ENCODE assay signal across 1 cellular context in genomic region chr13:36766295-36766694, GRCh38.
TF ChIP-seq lines count a peak whose summit lies in the region.

No MANE protein-coding gene starts in this region.

TF ChIP-seq in GM23338, 12 proteins besides CTCF, POLR2A, EP300 and RAD21 (continued from another document):
- TF ChIP-seq CREB1 (CRISPR knock-in tag; IDR thresholded peaks at IDR 0.05; ENCODE audit: low read depth) (no peak), STAT1 (IDR thresholded peaks at IDR 0.05; ENCODE audit: unreplicated experiment) (no peak), POLR2AphosphoS5 (IDR thresholded peaks at IDR 0.05; ENCODE audit: low read depth) (no peak), ZNF331 (CRISPR knock-in tag; IDR thresholded peaks at IDR 0.05; ENCODE audit: low read depth) (no peak), EZH2phosphoT487 (IDR thresholded peaks at IDR 0.05; ENCODE audit: unreplicated experiment) (no peak), ZNF114 (CRISPR knock-in tag; IDR thresholded peaks at IDR 0.05) (no peak), REST (IDR thresholded peaks at IDR 0.05; ENCODE audit: unreplicated experiment) (no peak), NANOG (IDR thresholded peaks at IDR 0.05; ENCODE audit: borderline replicate concordance) (no peak), EZH2 (IDR thresholded peaks at IDR 0.05; ENCODE audit: low read depth, unreplicated experiment) (no peak), JUNB (IDR thresholded peaks at IDR 0.05; ENCODE audit: unreplicated experiment) (no peak)
- TF ChIP-seq, protein P1, sequence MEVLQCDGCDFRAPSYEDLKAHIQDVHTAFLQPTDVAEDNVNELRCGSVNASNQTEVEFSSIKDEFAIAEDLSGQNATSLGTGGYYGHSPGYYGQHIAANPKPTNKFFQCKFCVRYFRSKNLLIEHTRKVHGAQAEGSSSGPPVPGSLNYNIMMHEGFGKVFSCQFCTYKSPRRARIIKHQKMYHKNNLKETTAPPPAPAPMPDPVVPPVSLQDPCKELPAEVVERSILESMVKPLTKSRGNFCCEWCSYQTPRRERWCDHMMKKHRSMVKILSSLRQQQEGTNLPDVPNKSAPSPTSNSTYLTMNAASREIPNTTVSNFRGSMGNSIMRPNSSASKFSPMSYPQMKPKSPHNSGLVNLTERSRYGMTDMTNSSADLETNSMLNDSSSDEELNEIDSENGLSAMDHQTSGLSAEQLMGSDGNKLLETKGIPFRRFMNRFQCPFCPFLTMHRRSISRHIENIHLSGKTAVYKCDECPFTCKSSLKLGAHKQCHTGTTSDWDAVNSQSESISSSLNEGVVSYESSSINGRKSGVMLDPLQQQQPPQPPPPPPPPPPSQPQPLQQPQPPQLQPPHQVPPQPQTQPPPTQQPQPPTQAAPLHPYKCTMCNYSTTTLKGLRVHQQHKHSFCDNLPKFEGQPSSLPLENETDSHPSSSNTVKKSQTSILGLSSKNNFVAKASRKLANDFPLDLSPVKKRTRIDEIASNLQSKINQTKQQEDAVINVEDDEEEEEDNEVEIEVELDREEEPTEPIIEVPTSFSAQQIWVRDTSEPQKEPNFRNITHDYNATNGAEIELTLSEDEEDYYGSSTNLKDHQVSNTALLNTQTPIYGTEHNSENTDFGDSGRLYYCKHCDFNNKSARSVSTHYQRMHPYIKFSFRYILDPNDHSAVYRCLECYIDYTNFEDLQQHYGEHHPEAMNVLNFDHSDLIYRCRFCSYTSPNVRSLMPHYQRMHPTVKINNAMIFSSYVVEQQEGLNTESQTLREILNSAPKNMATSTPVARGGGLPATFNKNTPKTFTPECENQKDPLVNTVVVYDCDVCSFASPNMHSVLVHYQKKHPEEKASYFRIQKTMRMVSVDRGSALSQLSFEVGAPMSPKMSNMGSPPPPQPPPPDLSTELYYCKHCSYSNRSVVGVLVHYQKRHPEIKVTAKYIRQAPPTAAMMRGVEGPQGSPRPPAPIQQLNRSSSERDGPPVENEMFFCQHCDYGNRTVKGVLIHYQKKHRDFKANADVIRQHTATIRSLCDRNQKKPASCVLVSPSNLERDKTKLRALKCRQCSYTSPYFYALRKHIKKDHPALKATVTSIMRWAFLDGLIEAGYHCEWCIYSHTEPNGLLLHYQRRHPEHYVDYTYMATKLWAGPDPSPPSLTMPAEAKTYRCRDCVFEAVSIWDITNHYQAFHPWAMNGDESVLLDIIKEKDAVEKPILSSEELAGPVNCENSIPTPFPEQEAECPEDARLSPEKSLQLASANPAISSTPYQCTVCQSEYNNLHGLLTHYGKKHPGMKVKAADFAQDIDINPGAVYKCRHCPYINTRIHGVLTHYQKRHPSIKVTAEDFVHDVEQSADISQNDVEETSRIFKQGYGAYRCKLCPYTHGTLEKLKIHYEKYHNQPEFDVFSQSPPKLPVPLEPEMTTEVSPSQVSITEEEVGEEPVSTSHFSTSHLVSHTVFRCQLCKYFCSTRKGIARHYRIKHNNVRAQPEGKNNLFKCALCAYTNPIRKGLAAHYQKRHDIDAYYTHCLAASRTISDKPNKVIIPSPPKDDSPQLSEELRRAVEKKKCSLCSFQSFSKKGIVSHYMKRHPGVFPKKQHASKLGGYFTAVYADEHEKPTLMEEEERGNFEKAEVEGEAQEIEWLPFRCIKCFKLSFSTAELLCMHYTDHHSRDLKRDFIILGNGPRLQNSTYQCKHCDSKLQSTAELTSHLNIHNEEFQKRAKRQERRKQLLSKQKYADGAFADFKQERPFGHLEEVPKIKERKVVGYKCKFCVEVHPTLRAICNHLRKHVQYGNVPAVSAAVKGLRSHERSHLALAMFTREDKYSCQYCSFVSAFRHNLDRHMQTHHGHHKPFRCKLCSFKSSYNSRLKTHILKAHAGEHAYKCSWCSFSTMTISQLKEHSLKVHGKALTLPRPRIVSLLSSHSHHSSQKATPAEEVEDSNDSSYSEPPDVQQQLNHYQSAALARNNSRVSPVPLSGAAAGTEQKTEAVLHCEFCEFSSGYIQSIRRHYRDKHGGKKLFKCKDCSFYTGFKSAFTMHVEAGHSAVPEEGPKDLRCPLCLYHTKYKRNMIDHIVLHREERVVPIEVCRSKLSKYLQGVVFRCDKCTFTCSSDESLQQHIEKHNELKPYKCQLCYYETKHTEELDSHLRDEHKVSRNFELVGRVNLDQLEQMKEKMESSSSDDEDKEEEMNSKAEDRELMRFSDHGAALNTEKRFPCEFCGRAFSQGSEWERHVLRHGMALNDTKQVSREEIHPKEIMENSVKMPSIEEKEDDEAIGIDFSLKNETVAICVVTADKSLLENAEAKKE (CRISPR knock-in tag; IDR thresholded peaks at IDR 0.05), result no peak
TF ChIP-seq in GM23338: peak in this region for 0.
